ENCODE assay signal across 9 cellular contexts in the genomic region with DNA sequence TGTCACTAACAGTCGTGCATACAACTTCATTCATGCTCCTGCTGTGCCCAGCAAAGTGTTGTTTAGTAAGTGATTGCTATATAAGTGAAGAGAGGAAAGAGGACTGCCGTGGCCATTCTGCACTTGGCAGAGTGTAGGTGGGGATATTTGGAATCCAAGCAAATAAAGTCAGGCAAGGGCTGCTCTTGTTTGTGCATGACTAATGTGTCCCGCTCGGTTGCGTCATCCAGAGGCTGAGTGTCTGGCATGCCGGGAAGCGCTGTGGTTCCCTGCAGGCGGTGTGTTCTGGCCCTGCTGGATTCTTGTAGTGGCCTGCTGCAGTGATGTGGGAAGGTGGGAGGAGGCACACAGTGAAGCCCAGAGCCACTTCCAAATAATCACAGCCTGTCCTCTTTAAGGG.
DNase-seq lines count a peak whose midpoint lies in the region; ATAC-seq and TF ChIP-seq lines count a peak whose summit lies in the region.
"Had no signal": no experiment of that assay in that cellular context is flagged by ENCODE, and none has a peak within 500 bp of the region (broad histone marks: within the 10 kb centered on the region; RNA-seq: fewer than 3 reads in every experiment).

No MANE protein-coding gene starts in this region.

- peak; percentile 99 for ATAC-seq in foreskin keratinocyte
- ATAC-seq in HG02938 (IDR thresholded peaks at IDR 0.05; ENCODE audit: unreplicated experiment), result no peak

- peak overlapping the region; percentile 31 for H3K4me3 ChIP-seq in GM23248

- WGBS in GM23248 (ENCODE audit: low coverage in 1 of 2, low lambda C conversion rate in 2 of 2, missing lambda C conversion rate in 2 of 2), 2 experiments, result 0 to 2% methylated on average over 8 of the region's 8 CpGs

- H3K9me3 ChIP-seq in GM23248 (ENCODE audit: low read depth), result no peaks in the 10 kb centered on the region

- H4K20me1 ChIP-seq in GM23248 (ENCODE audit: insufficient read depth), result no peaks in the 10 kb centered on the region

- peak; percentile 99 for DNase-seq in GM23248
- peak; percentile 96 for DNase-seq in RPMI7951 (ENCODE audit: low read depth)
- peak; percentile 86 to 92 for DNase-seq in foreskin keratinocyte
- DNase-seq in pulmonary artery endothelial cell (ENCODE audit: low read depth, low spot score), result peak; percentile 77
- no peak for DNase-seq in stimulated activated CD4-positive, alpha-beta T cell treated with anti-CD3 and anti-CD28 coated beads, Interleukin-12 subunit alpha, Interleukin-12 subunit beta, amount 100 ng/mL, for 4 hours
- DNase-seq in activated CD4-positive, CD25-positive, alpha-beta regulatory T cell (lab: John Stamatoyannopoulos, UW), result no peak
- DNase-seq in NCI-H2107 treated with DMSO at 0.1 percent for 48 hours (lab: John Stamatoyannopoulos, UW; ENCODE audit: unreplicated experiment), result no peak

- no peaks in the 10 kb centered on the region for H3K9me2 ChIP-seq in GM23248 (ENCODE audit: insufficient read depth)

- in situ Hi-C loops in GM23248 (cut with MboI), result loop anchor here (10.0 kb wide), 2 partner anchors 124 to 314 kb away; no protein-coding TSS in a partner anchor

- H3K27me3 ChIP-seq in GM23248 (replicated peaks; ENCODE audit: insufficient read depth), result no peaks in the 10 kb centered on the region
- no peaks in the 10 kb centered on the region for H3K27me3 ChIP-seq in foreskin keratinocyte

- no peaks in the 10 kb centered on the region for H3K36me3 ChIP-seq in GM23248 (ENCODE audit: low read depth)

- peak overlapping the region; percentile 67 for H3K4me2 ChIP-seq in GM23248 (ENCODE audit: unreplicated experiment)

- peak overlapping the region; percentile 47 for H2AFZ ChIP-seq in GM23248

- H3K27ac ChIP-seq in GM23248 (peak overlapping the region; percentile 82), foreskin keratinocyte (no peak overlapping the region)
- H3K27ac ChIP-seq: HL-60 had no signal

- peaks cover 24% of the 10 kb centered on the region for H3F3A ChIP-seq in GM23248 (ENCODE audit: insufficient read depth)

- H3K4me1 ChIP-seq in GM23248 (ENCODE audit: insufficient read depth), result peaks cover 33% of the 10 kb centered on the region
- peaks cover 11% of the 10 kb centered on the region for H3K4me1 ChIP-seq in foreskin keratinocyte

- H3K9ac ChIP-seq in GM23248, result peak overlapping the region; percentile 53

- H3K79me2 ChIP-seq in GM23248 (ENCODE audit: insufficient read depth), result no peaks in the 10 kb centered on the region

- peak; percentile 13 for TF ChIP-seq CTCF in foreskin keratinocyte (conservative IDR thresholded peaks at IDR 0.05)

Comparison
In these comparisons a context has a peak if more than half of its experiments do, and no peak if none do; other contexts are left out.
1. DNase-seq: peak in GM23248 (single experiment), RPMI7951 (single experiment), foreskin keratinocyte (2 of 2) and pulmonary artery endothelial cell (single experiment); none in stimulated activated CD4-positive, alpha-beta T cell treated with anti-CD3 and anti-CD28 coated beads, Interleukin-12 subunit alpha, Interleukin-12 subunit beta, amount 100 ng/mL, for 4 hours (single experiment), activated CD4-positive, CD25-positive, alpha-beta regulatory T cell (0 of 4) and NCI-H2107 treated with DMSO at 0.1 percent for 48 hours (single experiment).